In the genomic region with DNA sequence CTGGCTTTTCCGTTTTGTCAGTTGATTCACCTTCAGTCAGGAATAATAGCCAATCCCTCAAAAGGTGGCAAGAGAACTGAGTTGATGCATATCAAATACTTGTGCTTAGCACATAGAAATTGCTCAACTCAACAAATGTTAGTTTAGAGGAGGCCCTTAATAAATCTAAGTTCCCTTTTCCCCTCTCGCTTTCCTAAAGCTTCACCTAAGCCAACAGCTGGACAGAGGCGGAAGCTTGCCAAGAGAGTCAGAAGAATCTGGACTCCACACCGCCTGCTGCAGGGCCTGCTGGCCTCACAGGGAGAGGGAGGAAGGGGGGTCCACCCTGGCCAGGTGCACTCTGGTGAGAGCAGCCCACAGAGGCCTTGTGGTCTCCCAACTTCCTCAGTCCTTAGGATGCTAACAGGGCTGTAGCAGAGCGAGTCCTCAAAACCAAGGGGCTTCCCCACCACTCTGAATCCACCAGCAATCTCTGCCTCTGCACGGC, we compare ENCODE assay signal across 9 cellular contexts.
DNase-seq lines count a peak whose midpoint lies in the region; ATAC-seq, FAIRE-seq and TF ChIP-seq lines count a peak whose summit lies in the region.
"Had no signal": no experiment of that assay in that cellular context is flagged by ENCODE, and none has a peak within 500 bp of the region (broad histone marks: within the 10 kb centered on the region; RNA-seq: fewer than 3 reads in every experiment).

No MANE protein-coding gene starts in this region.

- H3K4me1 ChIP-seq in BLaER1: peaks cover 71% of the 10 kb centered on the region
- peaks cover 46% of the 10 kb centered on the region for H3K4me1 ChIP-seq in GM12878 (ENCODE audit: control insufficient read depth, insufficient read depth, low read length)

- no peak overlapping the region for H3K27ac Mint-ChIP-seq in mesothelial cell of epicardium

- H3K27me3 Mint-ChIP-seq in mesothelial cell of epicardium (ENCODE audit: low read depth): peaks cover 89% of the 10 kb centered on the region
- H3K27me3 Mint-ChIP-seq: activated naive CD4-positive, alpha-beta T cell treated with anti-CD3 and anti-CD28 coated beads, Interleukin-2, amount 50 U/mL, for 24 hours had no signal

- no peak for TF ChIP-seq RAD21 in GM12878 (IDR thresholded peaks at IDR 0.05; ENCODE audit: insufficient read depth, low read depth, low read length)

- no peak overlapping the region for H3K4me3 Mint-ChIP-seq in mesothelial cell of epicardium

- TF ChIP-seq POLR2A in GM12878 (IDR thresholded peaks at IDR 0.05; ENCODE audit: low read depth, low read length): no peak

- ATAC-seq in GM19468 (IDR thresholded peaks at IDR 0.05; ENCODE audit: extremely low read depth, unreplicated experiment) (peak; percentile 56), GM12878 (peak; percentile 74), HG02970 (IDR thresholded peaks at IDR 0.05; ENCODE audit: low FRiP score, unreplicated experiment) (no peak)

- peaks cover 44% of the 10 kb centered on the region for H3K4me1 Mint-ChIP-seq in mesothelial cell of epicardium

- H4K20me1 ChIP-seq in BLaER1: peaks cover 100% of the 10 kb centered on the region
- H4K20me1 ChIP-seq in GM12878 (ENCODE audit: control insufficient read depth, insufficient read depth): no peaks in the 10 kb centered on the region

- peak overlapping the region; percentile 52; the same call in 1 of the 2 replicates for H3K27ac ChIP-seq in BLaER1
- peak overlapping the region; percentile 99 for H3K27ac ChIP-seq in GM12878 (ENCODE audit: control insufficient read depth, insufficient read depth)

- no peak overlapping the region; the same call in 1 of the 2 replicates for H3K9ac ChIP-seq in BLaER1
- H3K9ac ChIP-seq in GM12878 (ENCODE audit: control insufficient read depth, insufficient read depth, low read length): peak overlapping the region; percentile 31; the same call in 1 of the 2 replicates

- TF ChIP-seq CTCF in GM12878 (IDR thresholded peaks at IDR 0.05 in 2 of 3, conservative IDR thresholded peaks at IDR 0.05 in 1 of 3; ENCODE audit: control insufficient read depth in 2 of 3, extremely low read depth in 1 of 3, insufficient read depth in 1 of 3, low read depth in 3 of 3, low read length in 3 of 3): no peak
- no peak for TF ChIP-seq CTCF in mesothelial cell of epicardium (IDR thresholded peaks at IDR 0.05; ENCODE audit: unreplicated experiment)

- DNase-seq in Kasumi-1 (lab: John Stamatoyannopoulos, UW) (peak; percentile 28 to 30), GM12878 (ENCODE audit: low read depth, low spot score) (peak; percentile 53), myocyte (ENCODE audit: low read depth) (peak; percentile 49), NCI-H2227 treated with DMSO at 0.1 percent for 48 hours (lab: John Stamatoyannopoulos, UW) (no peak), mesothelial cell of epicardium (ENCODE audit: low spot score in 2 of 2, unreplicated experiment in 2 of 2) (no peak)

- H3K79me2 ChIP-seq in GM12878 (ENCODE audit: control insufficient read depth, insufficient read depth, low read length): peaks cover 28% of the 10 kb centered on the region

- no peak overlapping the region for H2AFZ ChIP-seq in GM12878 (ENCODE audit: control insufficient read depth, low read depth, low read length)

- in situ Hi-C loops in GM12878 (cut with MboI): no loop called here

- H3K27me3 ChIP-seq in BLaER1 (no peaks in the 10 kb centered on the region), GM12878 (replicated peaks in 1 of 2; ENCODE audit: control insufficient read depth in 2 of 2, insufficient read depth in 2 of 2, low read length in 1 of 2) (no peaks in the 10 kb centered on the region)

- no peaks in the 10 kb centered on the region for H3K36me3 Mint-ChIP-seq in mesothelial cell of epicardium

- SMC1A ChIA-PET in GM12878 (lab: Charles Lee; ENCODE audit: uncharacterized antibody, unreplicated experiment): interaction anchor here (0.9 to 6.0 kb wide), 14 partner anchors 9 to 288 kb away, joined by 3 to 49 read pairs (median 5); no protein-coding TSS in a partner anchor

- H3K9me3 ChIP-seq in BLaER1: no peaks in the 10 kb centered on the region
- no peaks in the 10 kb centered on the region for H3K9me3 ChIP-seq in GM12878 (replicated peaks; ENCODE audit: control insufficient read depth, insufficient read depth, low read length)

- CTCF ChIA-PET in GM12878 (lab: Yijun Ruan, JAX): interaction anchor here (0.8 to 3.4 kb wide), 11 partner anchors 9 to 288 kb away, joined by 3 to 23 read pairs (median 4); no protein-coding TSS in a partner anchor

- 55% methylated on average over 6 of the region's 6 CpGs for WGBS in GM12878 (ENCODE audit: insufficient coverage, insufficient replicate concordance, low lambda C conversion rate, missing lambda C conversion rate)

- TF ChIP-seq EP300 in GM12878 (IDR thresholded peaks at IDR 0.05; ENCODE audit: borderline replicate concordance in 1 of 2, control insufficient read depth in 1 of 2, low read depth in 2 of 2, low read length in 2 of 2): peak; percentile 13 to 52; a peak in 1 of 4 replicates

- no TSS peak for BruUV-seq in GM12878 (replicated peaks; lab: Mats Ljungman, UMichigan)

- FAIRE-seq in GM12878 (lab: Jason Lieb, UNC): peak; percentile 75

- peak overlapping the region; percentile 79 for H3K4me2 ChIP-seq in BLaER1
- H3K4me2 ChIP-seq in GM12878 (ENCODE audit: control insufficient read depth, insufficient read depth): peak overlapping the region; percentile 98

- intact Hi-C loops in GM12878 (cut with micrococcal nuclease; ENCODE audit: unreplicated experiment): loop anchor here (2.0 to 5.0 kb wide), 3 partner anchors 27 to 213 kb away; partner anchors contain the start of gene CHST11

- RAD21 ChIA-PET in GM12878 (lab: Charles Lee; ENCODE audit: unreplicated experiment): interaction anchor here (0.8 to 6.1 kb wide), 11 partner anchors 25 to 288 kb away, joined by 3 to 42 read pairs (median 5); partner anchors contain the start of gene CHST11

- no peaks in the 10 kb centered on the region for H3K9me3 Mint-ChIP-seq in mesothelial cell of epicardium
- H3K9me3 Mint-ChIP-seq: activated naive CD4-positive, alpha-beta T cell treated with anti-CD3 and anti-CD28 coated beads, Interleukin-2, amount 50 U/mL, for 24 hours had no signal

- H3K36me3 ChIP-seq in BLaER1 (peaks cover 17% of the 10 kb centered on the region; the same call in 1 of the 2 replicates), GM12878 (ENCODE audit: control insufficient read depth in 2 of 2, insufficient read depth in 2 of 2, low read length in 1 of 2) (peaks cover 0 to 1% of the 10 kb centered on the region in 2 experiments; a peak in 2 of 4 replicates)

- POLR2A ChIA-PET in GM12878 (lab: Charles Lee): interaction anchor here (0.7 to 1.3 kb wide), 3 partner anchors 33 to 87 kb away, joined by 3 read pairs; no protein-coding TSS in a partner anchor

- no peak overlapping the region for H3K4me3 ChIP-seq in BLaER1
- H3K4me3 ChIP-seq in GM12878: no peak overlapping the region

TF ChIP-seq in GM12878, 131 proteins besides CTCF, POLR2A, EP300 and RAD21 (continues in another document):
- TF ChIP-seq USF2 (IDR thresholded peaks at IDR 0.05; ENCODE audit: borderline replicate concordance, low read depth, low read length) (no peak), BACH1 (IDR thresholded peaks at IDR 0.05; ENCODE audit: borderline replicate concordance) (no peak; the same call in 1 of the 2 replicates), YBX1 (IDR thresholded peaks at IDR 0.05) (no peak), NFIC (IDR thresholded peaks at IDR 0.05; ENCODE audit: low read depth, low read length) (peak; percentile 45; the same call in 1 of the 2 replicates), SPI1 (IDR thresholded peaks at IDR 0.05; ENCODE audit: borderline replicate concordance, insufficient read depth, low read depth, low read length) (peak; percentile 79), CBX5 (IDR thresholded peaks at IDR 0.05; ENCODE audit: low read depth) (no peak), TBL1XR1 (IDR thresholded peaks at IDR 0.05; ENCODE audit: low read depth, low read length) (no peak; the same call in 1 of the 2 replicates), MAX (IDR thresholded peaks at IDR 0.05; ENCODE audit: low read depth, low read length) (no peak), IKZF2 (IDR thresholded peaks at IDR 0.05) (peak; percentile 72 to 76), IKZF1 (conservative IDR thresholded peaks at IDR 0.05) (peak; percentile 88), HDAC6 (IDR thresholded peaks at IDR 0.05; ENCODE audit: unreplicated experiment) (no peak), PAX8 (IDR thresholded peaks at IDR 0.05) (no peak)
- TF ChIP-seq, protein P1, sequence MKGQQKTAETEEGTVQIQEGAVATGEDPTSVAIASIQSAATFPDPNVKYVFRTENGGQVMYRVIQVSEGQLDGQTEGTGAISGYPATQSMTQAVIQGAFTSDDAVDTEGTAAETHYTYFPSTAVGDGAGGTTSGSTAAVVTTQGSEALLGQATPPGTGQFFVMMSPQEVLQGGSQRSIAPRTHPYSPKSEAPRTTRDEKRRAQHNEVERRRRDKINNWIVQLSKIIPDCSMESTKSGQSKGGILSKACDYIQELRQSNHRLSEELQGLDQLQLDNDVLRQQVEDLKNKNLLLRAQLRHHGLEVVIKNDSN (IDR thresholded peaks at IDR 0.05; ENCODE audit: borderline replicate concordance, extremely low read length, insufficient read depth, low read depth, low read length): no peak

Comparison
In these comparisons a context has a peak if more than half of its experiments do, and no peak if none do; other contexts are left out.
1. DNase-seq: peak in Kasumi-1 (2 of 2), GM12878 (single experiment) and myocyte (single experiment); none in NCI-H2227 treated with DMSO at 0.1 percent for 48 hours (single experiment) and mesothelial cell of epicardium (0 of 2).